In genomic region chr11:97140885-97141494, GRCh38 we compare ENCODE assay signal across 8 cellular contexts.
DNase-seq lines count a peak whose midpoint lies in the region; ATAC-seq, FAIRE-seq and TF ChIP-seq lines count a peak whose summit lies in the region.
"Had no signal": no experiment of that assay in that cellular context is flagged by ENCODE, and none has a peak within 500 bp of the region (broad histone marks: within the 10 kb centered on the region; RNA-seq: fewer than 3 reads in every experiment).

No MANE protein-coding gene starts in this region.

- H3K4me3 ChIP-seq in GM12878 = no peak overlapping the region

- CTCF ChIA-PET in GM12878 (lab: Yijun Ruan, JAX) = interaction anchor here (0.6 to 2.4 kb wide), 29 partner anchors 12 to 1874 kb away, joined by 3 to 75 read pairs (median 3); no protein-coding TSS in a partner anchor

- H3K36me3 ChIP-seq in GM12878 (ENCODE audit: control insufficient read depth in 2 of 2, insufficient read depth in 2 of 2, low read length in 1 of 2) = no peaks in the 10 kb centered on the region

- no peak overlapping the region for H3K4me3 Mint-ChIP-seq in osteocyte (ENCODE audit: unreplicated experiment)

- H3K27ac ChIP-seq in GM12878 (ENCODE audit: control insufficient read depth, insufficient read depth) = no peak overlapping the region

- H2AFZ ChIP-seq in GM12878 (ENCODE audit: control insufficient read depth, low read depth, low read length) = no peak overlapping the region

- H3K9me3 Mint-ChIP-seq in osteocyte (ENCODE audit: unreplicated experiment) = peaks cover 14% of the 10 kb centered on the region

- ATAC-seq in GM18867 (IDR thresholded peaks at IDR 0.05; ENCODE audit: unreplicated experiment) = peak; percentile 71
- ATAC-seq in GM12878 = peak; percentile 77
- ATAC-seq in GM19463 (IDR thresholded peaks at IDR 0.05; ENCODE audit: unreplicated experiment) = no peak

- H3K4me2 ChIP-seq in GM12878 (ENCODE audit: control insufficient read depth, insufficient read depth) = no peak overlapping the region

- peak; percentile 70 for TF ChIP-seq RAD21 in GM12878 (IDR thresholded peaks at IDR 0.05; ENCODE audit: insufficient read depth, low read depth, low read length)

- no peaks in the 10 kb centered on the region for H3K4me1 Mint-ChIP-seq in osteocyte (ENCODE audit: unreplicated experiment)

- in situ Hi-C loops in GM12878 (cut with MboI) = no loop called here

- no peaks in the 10 kb centered on the region for H3K79me2 ChIP-seq in GM12878 (ENCODE audit: control insufficient read depth, insufficient read depth, low read length)

- no peak for TF ChIP-seq POLR2A in GM12878 (IDR thresholded peaks at IDR 0.05; ENCODE audit: low read depth, low read length)

- H4K20me1 ChIP-seq in GM12878 (ENCODE audit: control insufficient read depth, insufficient read depth) = no peaks in the 10 kb centered on the region

- SMC1A ChIA-PET in GM12878 (lab: Charles Lee; ENCODE audit: uncharacterized antibody, unreplicated experiment) = interaction anchor here (0.7 to 2.0 kb wide), 19 partner anchors 10 to 1877 kb away, joined by 3 to 37 read pairs (median 4); no protein-coding TSS in a partner anchor

- no peaks in the 10 kb centered on the region for H3K4me1 ChIP-seq in GM12878 (ENCODE audit: control insufficient read depth, insufficient read depth, low read length)

- H3K9me3 ChIP-seq in GM12878 (replicated peaks; ENCODE audit: control insufficient read depth, insufficient read depth, low read length) = no peaks in the 10 kb centered on the region

- peak; percentile 50 to 56 (median 55); a peak in 5 of 6 replicates for TF ChIP-seq CTCF in GM12878 (IDR thresholded peaks at IDR 0.05 in 2 of 3, conservative IDR thresholded peaks at IDR 0.05 in 1 of 3; ENCODE audit: control insufficient read depth in 2 of 3, extremely low read depth in 1 of 3, insufficient read depth in 1 of 3, low read depth in 3 of 3, low read length in 3 of 3)
- peak; percentile 35 for TF ChIP-seq CTCF in osteocyte (IDR thresholded peaks at IDR 0.05)

- RAD21 ChIA-PET in GM12878 (lab: Charles Lee; ENCODE audit: unreplicated experiment) = interaction anchor here (0.6 to 2.1 kb wide), 15 partner anchors 14 to 782 kb away, joined by 3 to 34 read pairs (median 4); no protein-coding TSS in a partner anchor

- DNase-seq in NAMALWA (ENCODE audit: low spot score) = peak; percentile 42
- DNase-seq in GM12878 (ENCODE audit: low read depth, low spot score) = no peak
- DNase-seq in osteocyte (ENCODE audit: extremely low spot score, unreplicated experiment) = no peak
- no peak for DNase-seq in MV-4-11 (lab: John Stamatoyannopoulos, UW)
- no peak for DNase-seq in AG08396 (ENCODE audit: low spot score)
- DNase-seq: hippocampal formation had no signal

- H3K27ac Mint-ChIP-seq in osteocyte (ENCODE audit: unreplicated experiment) = no peak overlapping the region

- FAIRE-seq in GM12878 (lab: Jason Lieb, UNC) = no peak

- H3K27me3 Mint-ChIP-seq in osteocyte (ENCODE audit: unreplicated experiment) = no peaks in the 10 kb centered on the region

- POLR2A ChIA-PET in GM12878 (lab: Charles Lee) = interaction anchor here (1.0 kb wide), 1 partner anchor 678 kb away, joined by 3 read pairs; no protein-coding TSS in a partner anchor

- no TSS peak for BruUV-seq in GM12878 (replicated peaks; lab: Mats Ljungman, UMichigan)

- 0% methylated on average over 2 of the region's 2 CpGs for WGBS in GM12878 (ENCODE audit: insufficient coverage, insufficient replicate concordance, low lambda C conversion rate, missing lambda C conversion rate)

- no peak for TF ChIP-seq EP300 in GM12878 (IDR thresholded peaks at IDR 0.05; ENCODE audit: borderline replicate concordance in 1 of 2, control insufficient read depth in 1 of 2, low read depth in 2 of 2, low read length in 2 of 2)

- H3K36me3 Mint-ChIP-seq in osteocyte (ENCODE audit: unreplicated experiment) = no peaks in the 10 kb centered on the region

- no peaks in the 10 kb centered on the region for H3K27me3 ChIP-seq in GM12878 (replicated peaks in 1 of 2; ENCODE audit: control insufficient read depth in 2 of 2, insufficient read depth in 2 of 2, low read length in 1 of 2)

- H3K9ac ChIP-seq in GM12878 (ENCODE audit: control insufficient read depth, insufficient read depth, low read length) = no peak overlapping the region

- intact Hi-C loops in GM12878 (cut with micrococcal nuclease; ENCODE audit: unreplicated experiment) = loop anchor here (1.0 kb wide), 1 partner anchor 677 kb away; no protein-coding TSS in a partner anchor

TF ChIP-seq in GM12878, 131 proteins besides CTCF, POLR2A, EP300 and RAD21:
- TF ChIP-seq SMC3 (IDR thresholded peaks at IDR 0.05; ENCODE audit: borderline replicate concordance, low read length) (peak; percentile 74; the same call in 1 of the 2 replicates), ZBTB40 (IDR thresholded peaks at IDR 0.05; ENCODE audit: borderline replicate concordance) (no peak)
TF ChIP-seq in GM12878: peak in this region for 1.
